8 cellular contexts compared by ENCODE assay signal in the genomic region with DNA sequence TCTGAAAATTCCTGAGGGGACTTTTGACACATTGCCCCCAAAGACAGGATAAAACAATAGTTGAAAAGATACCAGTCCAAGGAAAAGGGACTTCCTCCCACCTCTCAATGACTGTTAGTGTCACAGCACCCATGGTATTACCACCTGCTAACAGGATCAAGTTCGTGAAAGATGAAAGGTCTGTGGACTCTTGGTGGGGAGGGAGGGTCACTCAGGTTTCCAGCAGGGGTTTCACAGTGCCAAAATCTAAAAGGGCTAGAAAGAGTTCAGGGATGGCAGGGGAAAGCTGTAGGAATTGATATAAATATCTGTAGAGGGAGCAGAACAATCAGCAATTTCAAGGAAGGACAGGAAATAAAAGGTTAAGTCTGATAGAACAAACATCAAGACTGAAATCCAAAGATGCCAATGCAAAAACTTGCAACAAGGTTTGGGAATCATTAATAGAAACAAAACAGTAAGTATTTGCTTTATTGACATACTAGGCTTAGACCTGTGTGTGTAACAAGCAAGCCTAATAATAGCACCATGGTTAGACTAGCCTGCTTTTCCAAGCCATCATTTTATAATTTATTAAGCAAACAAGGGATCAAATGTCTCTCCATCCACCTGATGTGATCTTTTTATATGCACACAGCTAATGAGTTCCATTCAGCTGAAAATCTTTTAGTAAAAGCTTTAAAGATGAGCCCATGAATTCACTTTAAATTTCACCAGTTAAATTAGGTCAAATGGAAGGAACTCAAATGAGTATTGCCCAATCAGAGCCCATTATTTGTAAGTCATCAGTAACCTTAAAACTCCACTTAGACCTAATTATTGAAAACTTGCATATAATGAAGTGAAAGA. TPM values are rescaled to one million over a fixed set of nuclear protein-coding genes. Genes with fewer than 3 reads are reported as not detected.
DNase-seq lines count a peak whose midpoint lies in the region; ATAC-seq and TF ChIP-seq lines count a peak whose summit lies in the region.

No MANE protein-coding gene starts in this region.

- peak overlapping the region; percentile 72 for H3K4me2 ChIP-seq in MM.1S (ENCODE audit: low read depth, low read length)

- no peak overlapping the region for H2AFZ ChIP-seq in MM.1S (ENCODE audit: low read length)

- peak overlapping the region; percentile 86; the same call in 1 of the 2 replicates for H3K27ac ChIP-seq in MM.1S (ENCODE audit: low read length)
- H3K27ac ChIP-seq in cingulate gyrus (ENCODE audit: low read depth, low read length): peak overlapping the region; percentile 56

- no peak for ATAC-seq in natural killer cell
- no peak for ATAC-seq in GM18520 (IDR thresholded peaks at IDR 0.05; ENCODE audit: unreplicated experiment)
- no peak for ATAC-seq in GM21526 (IDR thresholded peaks at IDR 0.05; ENCODE audit: low FRiP score, unreplicated experiment)

- peak overlapping the region; percentile 84 for H3K4me3 ChIP-seq in MM.1S (ENCODE audit: low read length)

- intact Hi-C loops in natural killer cell (cut with micrococcal nuclease): loop anchor here (2.0 kb wide), 1 partner anchor 45 kb away; no protein-coding TSS in a partner anchor

- H3K27me3 ChIP-seq in MM.1S (replicated peaks; ENCODE audit: insufficient read depth, low read length): no peaks in the 10 kb centered on the region

- H3K9me3 Mint-ChIP-seq in natural killer cell: no peaks in the 10 kb centered on the region

- no peaks in the 10 kb centered on the region for H3K9me3 ChIP-seq in MM.1S (replicated peaks; ENCODE audit: insufficient read depth, low read length)

- H3K9ac ChIP-seq in MM.1S (ENCODE audit: low read length): peak overlapping the region; percentile 98

- H3K27me3 Mint-ChIP-seq in natural killer cell (ENCODE audit: low read depth in 2 of 2): no peaks in the 10 kb centered on the region

- H3K4me1 ChIP-seq in MM.1S (ENCODE audit: low read length): peaks cover 45% of the 10 kb centered on the region

- TF ChIP-seq CTCF in MM.1S (IDR thresholded peaks at IDR 0.05; ENCODE audit: low read length) (no peak), natural killer cell (IDR thresholded peaks at IDR 0.05) (no peak), GM20000 (IDR thresholded peaks at IDR 0.05; ENCODE audit: extremely low read depth, missing control alignments) (no peak)

- H4K20me1 ChIP-seq in MM.1S (ENCODE audit: insufficient read depth, low read length): peaks cover 38% of the 10 kb centered on the region

- H3F3A ChIP-seq in MM.1S (ENCODE audit: insufficient read depth, low read length): peaks cover 77% of the 10 kb centered on the region

- DNase-seq in CD1c-positive myeloid dendritic cell (ENCODE audit: extremely low spot score) (peak; percentile 53), MM.1S (no peak), natural killer cell (no peak), GM20000 (ENCODE audit: low spot score) (no peak)
- DNase-seq in stimulated activated CD4-positive, alpha-beta T cell treated with anti-CD3 and anti-CD28 coated beads, Interleukin-2, amount 100 ng/mL, for 48 hours: no peak

- H3K36me3 ChIP-seq in MM.1S (replicated peaks; ENCODE audit: insufficient read depth, low read length): peaks cover 40% of the 10 kb centered on the region; the same call in 1 of the 2 replicates

- H3K27ac Mint-ChIP-seq in natural killer cell: peak overlapping the region; percentile 96 to 99

- peak overlapping the region; percentile 100 for H3K4me3 Mint-ChIP-seq in natural killer cell

- H3K79me2 ChIP-seq in MM.1S (ENCODE audit: low read length): peaks cover 93% of the 10 kb centered on the region

- H3K9me2 ChIP-seq in MM.1S (replicated peaks; ENCODE audit: insufficient read depth, low read length): no peaks in the 10 kb centered on the region

- H3K4me1 Mint-ChIP-seq in natural killer cell: peaks cover 64 to 68% of the 10 kb centered on the region in 2 donors

- peaks cover 33% of the 10 kb centered on the region for H3K36me3 Mint-ChIP-seq in natural killer cell

RNA-seq across cellular contexts. Expression of a gene that starts 3.7 kb away (rescaled TPM):
- total RNA-seq in natural killer cell: 1,000 to 10,000 TPM in 1 of 3 donors, 100 to 1,000 TPM in 2; 929 to 1,396 (median 938) TPM

RNA-seq across cellular contexts. Expression of a gene that starts 26.5 kb away (rescaled TPM):
- total RNA-seq in natural killer cell: 1 to 10 TPM; 1.7 to 2.9 (median 2.9) TPM

RNA-seq across cellular contexts. Expression of a gene that starts 53.7 kb away (rescaled TPM):
- total RNA-seq in natural killer cell: 100 to 1,000 TPM; 185 to 228 (median 220) TPM
